ENCODE assay signal across 9 cellular contexts in the genomic region with DNA sequence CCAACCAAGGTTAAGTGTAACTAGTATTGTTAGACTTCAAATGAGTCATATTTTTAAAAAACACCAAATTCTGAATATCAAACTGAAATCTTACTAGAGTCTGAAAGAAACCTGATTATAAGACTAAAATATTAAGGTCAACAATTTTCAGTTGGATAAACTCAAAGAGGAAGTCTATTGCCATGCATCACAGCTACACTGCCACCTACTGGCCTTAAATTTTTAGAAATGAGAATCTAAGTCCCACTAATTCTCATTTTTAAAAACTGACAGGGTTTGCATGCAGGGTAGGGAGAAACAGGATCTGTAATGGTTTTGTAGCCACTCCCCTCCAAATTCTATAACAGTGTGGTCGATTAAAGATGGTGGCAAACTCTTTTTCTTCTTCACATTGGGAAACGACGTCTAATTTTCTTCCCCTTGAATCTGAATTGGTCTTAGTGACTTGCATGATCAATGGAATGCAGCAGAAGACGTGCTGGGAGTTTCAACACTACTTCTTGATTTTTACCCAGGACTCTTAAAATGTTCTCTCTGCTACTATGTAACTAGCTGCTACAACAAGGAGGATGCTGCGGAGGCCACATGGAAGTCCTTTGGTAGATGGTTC.
DNase-seq lines count a peak whose midpoint lies in the region; TF ChIP-seq lines count a peak whose summit lies in the region.
"Had no signal": no experiment of that assay in that cellular context is flagged by ENCODE, and none has a peak within 500 bp of the region (broad histone marks: within the 10 kb centered on the region; RNA-seq: fewer than 3 reads in every experiment).

No MANE protein-coding gene starts in this region.

- POLR2A ChIA-PET in activated CD4-positive, alpha-beta memory T cell treated with anti-CD3 and anti-CD28 coated beads, Interleukin-2, amount 10 ng/mL, durations not matched to agents 7 days and 5 days (lab: Charles Lee) = no interaction called here

- no peak overlapping the region for H4K91ac ChIP-seq in trophoblast cell (ENCODE audit: low read depth, low read length)

- H2AFZ ChIP-seq in trophoblast cell (ENCODE audit: insufficient read depth, low read length, poor library complexity) = no peak overlapping the region

- H3K9me3 ChIP-seq in HAP-1 = no peaks in the 10 kb centered on the region
- no peaks in the 10 kb centered on the region for H3K9me3 ChIP-seq in trophoblast cell (ENCODE audit: insufficient read depth, low read depth, low read length)
- H3K9me3 ChIP-seq in ovary = no peaks in the 10 kb centered on the region

- H3K4me2 ChIP-seq in trophoblast cell (ENCODE audit: low read length) = no peak overlapping the region

- no peak overlapping the region for H2BK5ac ChIP-seq in trophoblast cell (ENCODE audit: low read depth, low read length, poor library complexity)

- DNase-seq in NCI-H146 treated with DMSO at 0.1 percent for 48 hours (lab: John Stamatoyannopoulos, UW; ENCODE audit: unreplicated experiment) (peak; percentile 6), NCI-H146 (lab: John Stamatoyannopoulos, UW) (no peak), HAP-1 (ENCODE audit: low spot score in 2 of 2) (peak; percentile 24 to 39), NCI-H526 treated with DMSO at 0.1 percent for 48 hours (lab: John Stamatoyannopoulos, UW) (peak; percentile 12), dermis microvascular lymphatic vessel endothelial cell (ENCODE audit: low read depth in 2 of 2) (peak; percentile 30 to 55), trophoblast cell (peak; percentile 4 to 82), ovary (no peak)
- DNase-seq in activated CD4-positive, alpha-beta memory T cell treated with anti-CD3 and anti-CD28 coated beads, Interleukin-2, amount 10 ng/mL, durations not matched to agents 7 days and 5 days = no peak

- no CpG with 5 or more reads among the region's 5 CpGs for WGBS in trophoblast cell (ENCODE audit: extremely low coverage, insufficient coverage, insufficient read length)
- WGBS in ovary, 3 donors = 90 to 94% (median 92%) methylated on average over 5 of the region's 5 CpGs

- H3K79me2 ChIP-seq in trophoblast cell (ENCODE audit: control insufficient read depth, insufficient read depth, low read length, poor library complexity) = no peaks in the 10 kb centered on the region

- no peak overlapping the region for H3K9ac ChIP-seq in trophoblast cell (ENCODE audit: low read length)

- CTCF ChIA-PET in activated CD4-positive, alpha-beta memory T cell treated with anti-CD3 and anti-CD28 coated beads, Interleukin-2, amount 10 ng/mL, durations not matched to agents 7 days and 5 days (lab: Charles Lee) = interaction anchor here (0.6 to 2.1 kb wide), 5 partner anchors 12 to 185 kb away, joined by 3 to 13 read pairs (median 3); no protein-coding TSS in a partner anchor

- H3K18ac ChIP-seq in trophoblast cell (ENCODE audit: low read length) = no peak overlapping the region

- H3K27ac Mint-ChIP-seq in activated CD4-positive, alpha-beta memory T cell treated with anti-CD3 and anti-CD28 coated beads, Interleukin-2, amount 10 ng/mL, durations not matched to agents 7 days and 5 days = no peak overlapping the region
- H3K27ac Mint-ChIP-seq: CD8-positive, alpha-beta memory T cell had no signal

- no peak for TF ChIP-seq POLR2A in ovary (IDR thresholded peaks at IDR 0.05)

- no peaks in the 10 kb centered on the region for H3K4me1 Mint-ChIP-seq in activated CD4-positive, alpha-beta memory T cell treated with anti-CD3 and anti-CD28 coated beads, Interleukin-2, amount 10 ng/mL, durations not matched to agents 7 days and 5 days
- H3K4me1 Mint-ChIP-seq: CD8-positive, alpha-beta memory T cell had no signal

- no peak overlapping the region for H3K14ac ChIP-seq in trophoblast cell (ENCODE audit: low read length)

- TF ChIP-seq CTCF in ovary (IDR thresholded peaks at IDR 0.05) = no peak

- no peak overlapping the region for H2AK5ac ChIP-seq in trophoblast cell (ENCODE audit: low read length)

- H3K4ac ChIP-seq in trophoblast cell (ENCODE audit: low read depth, low read length) = no peak overlapping the region

- H3K36me3 Mint-ChIP-seq in activated CD4-positive, alpha-beta memory T cell treated with anti-CD3 and anti-CD28 coated beads, Interleukin-2, amount 10 ng/mL, durations not matched to agents 7 days and 5 days (ENCODE audit: low read depth) = no peaks in the 10 kb centered on the region
- H3K36me3 Mint-ChIP-seq: CD8-positive, alpha-beta memory T cell had no signal

- peaks cover 4% of the 10 kb centered on the region; the same call in 1 of the 2 replicates for H3K36me3 ChIP-seq in HAP-1 (replicated peaks)
- no peaks in the 10 kb centered on the region for H3K36me3 ChIP-seq in trophoblast cell (ENCODE audit: control insufficient read depth in 1 of 2, insufficient read depth in 2 of 2, low read length in 2 of 2)
- no peaks in the 10 kb centered on the region for H3K36me3 ChIP-seq in ovary

- TF ChIP-seq EP300 in ovary (IDR thresholded peaks at IDR 0.05) = no peak

- H2BK120ac ChIP-seq in trophoblast cell (ENCODE audit: insufficient read depth, low read length, poor library complexity) = no peak overlapping the region

- H3K27ac ChIP-seq in trophoblast cell (ENCODE audit: low read depth, low read length) = no peak overlapping the region
- no peak overlapping the region for H3K27ac ChIP-seq in ovary

- peaks cover 11% of the 10 kb centered on the region for H3K27me3 Mint-ChIP-seq in activated CD4-positive, alpha-beta memory T cell treated with anti-CD3 and anti-CD28 coated beads, Interleukin-2, amount 10 ng/mL, durations not matched to agents 7 days and 5 days

- no peak overlapping the region for H3K23ac ChIP-seq in trophoblast cell (ENCODE audit: low read length)

- H3K9me3 Mint-ChIP-seq in activated CD4-positive, alpha-beta memory T cell treated with anti-CD3 and anti-CD28 coated beads, Interleukin-2, amount 10 ng/mL, durations not matched to agents 7 days and 5 days = no peaks in the 10 kb centered on the region
- H3K9me3 Mint-ChIP-seq: CD8-positive, alpha-beta memory T cell had no signal

- H3K27me3 ChIP-seq in HAP-1 (ENCODE audit: low read depth) (no peaks in the 10 kb centered on the region), trophoblast cell (ENCODE audit: insufficient read depth, low read length) (no peaks in the 10 kb centered on the region), ovary (no peaks in the 10 kb centered on the region)

- intact Hi-C loops in ovary (cut with DNase I) = no loop called here

- H4K12ac ChIP-seq in trophoblast cell (ENCODE audit: low read depth, low read length) = no peak overlapping the region

- no peak overlapping the region for H3K4me3 Mint-ChIP-seq in activated CD4-positive, alpha-beta memory T cell treated with anti-CD3 and anti-CD28 coated beads, Interleukin-2, amount 10 ng/mL, durations not matched to agents 7 days and 5 days
- H3K4me3 Mint-ChIP-seq: CD8-positive, alpha-beta memory T cell had no signal

- H3K79me1 ChIP-seq in trophoblast cell (ENCODE audit: low read length) = no peaks in the 10 kb centered on the region

- no peak overlapping the region for H3K4me3 ChIP-seq in HAP-1
- H3K4me3 ChIP-seq in trophoblast cell (ENCODE audit: low read depth, low read length) = no peak overlapping the region
- no peak overlapping the region for H3K4me3 ChIP-seq in ovary

- peaks cover 6% of the 10 kb centered on the region; the same call in 1 of the 2 replicates for H3K4me1 ChIP-seq in HAP-1
- H3K4me1 ChIP-seq in trophoblast cell (ENCODE audit: control insufficient read depth in 1 of 2, insufficient read depth in 2 of 2, low read length in 2 of 2) = peaks cover 3 to 4% of the 10 kb centered on the region in 2 experiments
- H3K4me1 ChIP-seq in ovary (ENCODE audit: insufficient read depth) = no peaks in the 10 kb centered on the region

- in situ Hi-C loops in HAP-1 (cut with MboI; ENCODE audit: low sequenced_read_pairs) = no loop called here

- no peak overlapping the region for H4K8ac ChIP-seq in trophoblast cell (ENCODE audit: low read depth, low read length)

- H2BK12ac ChIP-seq in trophoblast cell (ENCODE audit: low read length) = no peak overlapping the region

Comparison
In these comparisons a context has a peak if more than half of its experiments do, and no peak if none do; other contexts are left out.
1. DNase-seq: peak in NCI-H146 treated with DMSO at 0.1 percent for 48 hours (single experiment), HAP-1 (2 of 2), NCI-H526 treated with DMSO at 0.1 percent for 48 hours (single experiment), dermis microvascular lymphatic vessel endothelial cell (2 of 2) and trophoblast cell (2 of 2); none in NCI-H146 (single experiment), activated CD4-positive, alpha-beta memory T cell treated with anti-CD3 and anti-CD28 coated beads, Interleukin-2, amount 10 ng/mL, durations not matched to agents 7 days and 5 days (single experiment) and ovary (0 of 5).